In the genomic region with DNA sequence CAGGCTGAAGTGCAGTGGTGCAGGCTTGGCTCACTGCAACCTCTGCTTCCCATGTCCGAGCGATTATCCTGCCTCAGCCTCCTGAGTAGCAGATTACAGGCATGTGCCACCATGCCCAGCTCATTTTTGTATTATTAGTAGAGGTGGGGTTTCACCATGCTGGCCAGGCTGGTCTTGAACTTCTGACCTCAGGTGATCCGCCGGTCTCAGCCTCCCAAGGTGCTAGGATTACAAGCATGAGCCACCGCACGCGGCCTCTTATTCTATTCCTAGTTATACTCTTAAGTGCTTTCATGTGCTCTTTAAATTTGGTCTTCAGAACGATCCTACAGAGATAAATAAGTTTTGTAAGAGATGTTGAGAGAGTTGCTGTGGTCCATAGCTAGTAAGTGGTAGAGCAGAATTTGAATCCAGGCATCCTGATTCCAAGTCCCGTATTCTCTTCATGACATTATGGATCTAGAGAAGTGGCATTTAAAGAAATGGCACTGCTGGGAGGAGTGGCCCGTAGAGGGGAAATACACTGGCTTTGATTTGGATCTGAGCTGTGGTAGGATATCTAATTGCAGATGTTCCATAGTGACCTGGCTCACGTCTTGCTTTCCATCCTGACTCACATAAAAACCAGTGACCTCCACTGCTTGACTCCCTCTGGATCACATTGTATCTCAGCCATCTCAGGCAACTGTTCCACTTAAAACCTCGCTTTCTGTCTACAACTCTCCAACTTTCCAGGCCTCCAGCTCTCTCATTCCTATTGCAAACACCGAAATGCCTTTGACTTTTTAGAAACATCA, we compare ENCODE assay signal across 23 cellular contexts. TPM values are rescaled to one million over a fixed set of nuclear protein-coding genes. Genes with fewer than 3 reads are reported as not detected.
"Had no signal": no experiment of that assay in that cellular context is flagged by ENCODE, and none has a peak within 500 bp of the region (broad histone marks: within the 10 kb centered on the region; RNA-seq: fewer than 3 reads in every experiment).

No MANE protein-coding gene starts in this region.

- DNase-seq: activated B cell treated with CpG ODN at 0.5 μM for 24 hours; activated CD4-positive, alpha-beta memory T cell treated with anti-CD3 and anti-CD28 coated beads for 36 hours; activated CD4-positive, alpha-beta T cell treated with anti-CD3 and anti-CD28 coated beads for 1 hour; activated CD4-positive, alpha-beta T cell treated with anti-CD3 and anti-CD28 coated beads, Interleukin-2, amount 10 ng/mL, durations not matched to agents 24 days and 14 days; activated CD8-positive, alpha-beta memory T cell treated with anti-CD3 and anti-CD28 coated beads for 24 hours; activated gamma-delta T cell; activated naive CD4-positive, alpha-beta T cell treated with anti-CD3 and anti-CD28 coated beads for 36 hours; activated T-cell treated with anti-CD3 and anti-CD28 coated beads, Interleukin-2, amount 50 U/mL, for 48 hours; amygdala; KG1; NCI-H1092; NCI-H1417; NCI-H1930; NCI-H510A treated with DMSO at 0.1 percent for 48 hours; PC-3; SHP77 treated with DMSO at 0.1 percent for 48 hours; T-helper 2 cell; T1000 had no signal

- ATAC-seq: activated T-helper 17 cell treated with anti-CD3 and anti-CD28 coated beads, Interleukin-2, amount 50 U/mL, for 72 hours had no signal

- H3K27ac Mint-ChIP-seq: activated B cell treated with CpG ODN at 0.5 μM for 24 hours; activated CD4-positive, alpha-beta memory T cell treated with anti-CD3 and anti-CD28 coated beads for 36 hours; activated CD4-positive, alpha-beta T cell treated with anti-CD3 and anti-CD28 coated beads, Interleukin-2, amount 10 ng/mL, durations not matched to agents 24 days and 14 days; activated naive CD4-positive, alpha-beta T cell treated with anti-CD3 and anti-CD28 coated beads for 36 hours; activated naive CD8-positive, alpha-beta T cell; activated T-helper 17 cell treated with anti-CD3 and anti-CD28 coated beads, Interleukin-2, amount 50 U/mL, for 72 hours; brain had no signal

- H3K36me3 Mint-ChIP-seq: activated CD4-positive, alpha-beta memory T cell treated with anti-CD3 and anti-CD28 coated beads for 36 hours; brain had no signal

- H3K4me1 Mint-ChIP-seq: activated B cell treated with CpG ODN at 0.5 μM for 24 hours; activated CD4-positive, alpha-beta T cell treated with anti-CD3 and anti-CD28 coated beads, Interleukin-2, amount 10 ng/mL, durations not matched to agents 24 days and 14 days; activated T-helper 17 cell treated with anti-CD3 and anti-CD28 coated beads, Interleukin-2, amount 50 U/mL, for 72 hours had no signal

- H3K4me3 Mint-ChIP-seq: activated B cell treated with CpG ODN at 0.5 μM for 24 hours; activated CD4-positive, alpha-beta memory T cell treated with anti-CD3 and anti-CD28 coated beads for 36 hours; activated CD4-positive, alpha-beta T cell treated with anti-CD3 and anti-CD28 coated beads, Interleukin-2, amount 10 ng/mL, durations not matched to agents 24 days and 14 days; activated naive CD4-positive, alpha-beta T cell treated with anti-CD3 and anti-CD28 coated beads for 36 hours; activated naive CD8-positive, alpha-beta T cell; activated T-helper 17 cell treated with anti-CD3 and anti-CD28 coated beads, Interleukin-2, amount 50 U/mL, for 72 hours; brain had no signal

RNA-seq across cellular contexts. Expression of gene MRO, which starts 36.4 kb away (rescaled TPM):
- total RNA-seq: activated B cell treated with CpG ODN at 0.5 μM for 24 hours; activated CD4-positive, alpha-beta memory T cell treated with anti-CD3 and anti-CD28 coated beads for 36 hours; activated CD4-positive, alpha-beta T cell treated with anti-CD3 and anti-CD28 coated beads, Interleukin-2, amount 10 ng/mL, durations not matched to agents 24 days and 14 days; activated naive CD4-positive, alpha-beta T cell treated with anti-CD3 and anti-CD28 coated beads for 36 hours; activated T-helper 17 cell treated with anti-CD3 and anti-CD28 coated beads, Interleukin-2, amount 50 U/mL, for 72 hours; LHCN-M2; M059J had no signal
